8 cellular contexts compared by ENCODE assay signal in the genomic region with DNA sequence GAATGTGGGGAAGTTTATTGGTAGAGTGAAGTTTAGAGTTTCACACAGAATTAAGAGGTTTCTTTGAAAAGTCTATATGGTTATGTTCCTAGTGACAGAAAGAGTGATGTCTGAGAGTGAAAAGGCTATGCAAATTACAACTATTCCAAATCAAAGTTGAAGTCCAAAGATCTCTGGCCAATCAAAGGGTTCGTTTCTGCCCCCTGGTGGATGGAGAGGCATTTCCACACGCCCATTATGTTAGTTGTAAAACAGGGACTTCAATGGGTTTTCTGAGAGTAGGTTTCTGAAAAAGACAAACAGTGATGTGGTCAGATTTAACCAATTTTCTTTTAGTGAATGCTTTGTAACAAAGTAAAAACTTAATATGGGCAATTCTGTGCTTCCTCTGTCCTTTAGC.
A peak's percentile ranks its signal among the peaks of the same experiment; 100 is the strongest.
DNase-seq lines count a peak whose midpoint lies in the region; ATAC-seq and TF ChIP-seq lines count a peak whose summit lies in the region.

No MANE protein-coding gene starts in this region.

- no peak overlapping the region for H3K9ac ChIP-seq in NT2/D1 (ENCODE audit: insufficient read length, low read depth)

- no peaks in the 10 kb centered on the region for H3K27me3 Mint-ChIP-seq in GM23338 (ENCODE audit: insufficient read depth, low read depth, poor library complexity)

- TF ChIP-seq CTCF in GM23338 (conservative IDR thresholded peaks at IDR 0.05; ENCODE audit: low read depth in 2 of 2) (peak; percentile 80 to 89), upper lobe of right lung (IDR thresholded peaks at IDR 0.05) (peak; percentile 62)

- H3K27ac ChIP-seq in GM23338 (ENCODE audit: low read depth) (no peak overlapping the region), upper lobe of right lung (no peak overlapping the region)

- peak; percentile 48 for DNase-seq in activated CD4-positive, alpha-beta T cell treated with anti-CD3 and anti-CD28 coated beads for 48 hours
- DNase-seq in activated CD4-positive, alpha-beta T cell treated with anti-CD3 and anti-CD28 coated beads for 4 hours, result no peak
- DNase-seq in GM23338 (ENCODE audit: low spot score), result peak; percentile 78
- DNase-seq in NT2/D1 (ENCODE audit: low read depth, low spot score), result peak; percentile 40
- peak; percentile 14 for DNase-seq in glomerular visceral epithelial cell (ENCODE audit: extremely low spot score)
- no peak for DNase-seq in upper lobe of right lung
- DNase-seq in mesenteric fat pad (ENCODE audit: low spot score), result no peak
- DNase-seq in NCI-H2107 treated with DMSO at 0.1 percent for 48 hours (lab: John Stamatoyannopoulos, UW; ENCODE audit: unreplicated experiment), result no peak

- no peaks in the 10 kb centered on the region for H3K9me3 ChIP-seq in NT2/D1 (ENCODE audit: insufficient read depth, low read length)
- H3K9me3 ChIP-seq in upper lobe of right lung, result no peaks in the 10 kb centered on the region

- H3K36me3 ChIP-seq in GM23338 (ENCODE audit: insufficient read depth) (no peaks in the 10 kb centered on the region), NT2/D1 (ENCODE audit: insufficient read depth, insufficient read length, low read length) (no peaks in the 10 kb centered on the region), upper lobe of right lung (no peaks in the 10 kb centered on the region)

- H3K4me1 ChIP-seq in GM23338 (ENCODE audit: insufficient read depth) (peaks cover 41% of the 10 kb centered on the region), NT2/D1 (ENCODE audit: insufficient read depth, insufficient read length) (peaks cover 2% of the 10 kb centered on the region), upper lobe of right lung (no peaks in the 10 kb centered on the region)

- H3K27ac Mint-ChIP-seq in GM23338, result no peak overlapping the region

- H3K4me1 Mint-ChIP-seq in GM23338, result peaks cover 51% of the 10 kb centered on the region

- H2AFZ ChIP-seq in GM23338, result no peak overlapping the region

- no peak overlapping the region for H3K4me3 Mint-ChIP-seq in GM23338

- no peaks in the 10 kb centered on the region for H3K79me2 ChIP-seq in GM23338 (replicated peaks; ENCODE audit: insufficient read depth)

- H3F3A ChIP-seq in GM23338 (replicated peaks; ENCODE audit: low read depth), result no peaks in the 10 kb centered on the region

- H4K20me1 ChIP-seq in GM23338 (replicated peaks; ENCODE audit: insufficient read depth), result no peaks in the 10 kb centered on the region

- no peak overlapping the region for H3K4me2 ChIP-seq in GM23338

- H3K9me2 ChIP-seq in GM23338 (ENCODE audit: insufficient read depth), result no peaks in the 10 kb centered on the region

- H3K27me3 ChIP-seq in GM23338 (ENCODE audit: insufficient read depth) (no peaks in the 10 kb centered on the region), NT2/D1 (ENCODE audit: insufficient read depth, insufficient read length) (peaks cover 2% of the 10 kb centered on the region), upper lobe of right lung (peaks cover 3% of the 10 kb centered on the region)

- H3K4me3 ChIP-seq in GM23338 (no peak overlapping the region), NT2/D1 (ENCODE audit: insufficient read length, low read depth) (no peak overlapping the region), upper lobe of right lung (no peak overlapping the region)

- ATAC-seq in GM23338 (peak; percentile 45), upper lobe of right lung (peak; percentile 69)

- H3K36me3 Mint-ChIP-seq in GM23338 (ENCODE audit: low read depth), result no peaks in the 10 kb centered on the region

- no peaks in the 10 kb centered on the region for H3K9me3 Mint-ChIP-seq in GM23338

- intact Hi-C loops in upper lobe of right lung (cut with DNase I), result no loop called here

TF ChIP-seq in GM23338, 12 proteins besides CTCF, POLR2A, EP300 and RAD21:
- TF ChIP-seq STAT1 (IDR thresholded peaks at IDR 0.05; ENCODE audit: unreplicated experiment) (no peak), JUNB (IDR thresholded peaks at IDR 0.05; ENCODE audit: unreplicated experiment) (no peak), EZH2phosphoT487 (IDR thresholded peaks at IDR 0.05; ENCODE audit: unreplicated experiment) (no peak), NANOG (IDR thresholded peaks at IDR 0.05; ENCODE audit: borderline replicate concordance) (no peak)

Comparison
In these comparisons a context has a peak if more than half of its experiments do, and no peak if none do; other contexts are left out.
1. DNase-seq: peak in activated CD4-positive, alpha-beta T cell treated with anti-CD3 and anti-CD28 coated beads for 48 hours (single experiment), GM23338 (single experiment), NT2/D1 (single experiment) and glomerular visceral epithelial cell (single experiment); none in activated CD4-positive, alpha-beta T cell treated with anti-CD3 and anti-CD28 coated beads for 4 hours (0 of 2), upper lobe of right lung (single experiment), mesenteric fat pad (single experiment) and NCI-H2107 treated with DMSO at 0.1 percent for 48 hours (single experiment).